In the genomic region with DNA sequence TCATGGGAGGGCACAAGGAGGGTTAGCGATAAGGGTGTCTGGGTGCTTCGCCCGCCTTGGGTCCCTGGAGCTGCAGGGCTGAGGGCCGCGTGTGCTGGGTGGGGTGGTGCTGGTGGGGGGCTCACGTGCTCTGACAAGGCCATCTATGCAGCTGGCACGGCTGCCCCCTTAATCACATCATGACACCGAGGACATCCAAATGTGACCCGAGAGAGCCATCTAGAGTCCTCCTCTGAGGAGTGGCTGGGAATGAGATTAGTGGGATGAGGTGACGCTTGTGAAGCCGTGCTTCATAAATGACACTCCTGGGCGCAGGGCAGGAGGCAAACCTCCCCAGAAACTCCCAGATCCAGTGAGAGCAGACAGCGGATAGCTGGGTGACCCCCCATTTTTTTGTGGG, we compare ENCODE assay signal across 22 cellular contexts. TPM values are rescaled to one million over a fixed set of nuclear protein-coding genes. Genes with fewer than 3 reads are reported as not detected.
DNase-seq lines count a peak whose midpoint lies in the region; ATAC-seq lines count a peak whose summit lies in the region.
"Had no signal": no experiment of that assay in that cellular context is flagged by ENCODE, and none has a peak within 500 bp of the region (broad histone marks: within the 10 kb centered on the region; RNA-seq: fewer than 3 reads in every experiment).

No MANE protein-coding gene starts in this region.

- intact Hi-C loops in activated CD4-positive, alpha-beta T cell treated with anti-CD3 and anti-CD28 coated beads for 36 hours (cut with DNase I, micrococcal nuclease), result no loop called here

- DNase-seq in NCI-H82 (lab: John Stamatoyannopoulos, UW) (peak; percentile 7), NCI-H82 treated with DMSO at 0.1 percent for 48 hours (lab: John Stamatoyannopoulos, UW; ENCODE audit: unreplicated experiment) (no peak), caudate nucleus (lab: John Stamatoyannopoulos, UW) (peak in 14 of 61 donors; percentile 3 to 45 (median 18)), medulla oblongata (ENCODE audit: extremely low spot score) (peak; percentile 40), NCI-H510A (lab: John Stamatoyannopoulos, UW) (no peak)
- DNase-seq in activated CD8-positive, alpha-beta memory T cell treated with anti-CD3 and anti-CD28 coated beads, Interleukin-2, amount 10 ng/mL, durations not matched to agents 7 days and 5 days, result no peak
- no peak for DNase-seq in activated CD4-positive, alpha-beta T cell treated with anti-CD3 and anti-CD28 coated beads for 36 hours
- DNase-seq: BE2C, H7, Kasumi-1, NCI-H1105, NCI-H1694, NCI-H345, NCI-H526 treated with DMSO at 0.1 percent for 48 hours, PC-3, SJCRH30 had no signal

- H3K9me3 Mint-ChIP-seq in activated CD8-positive, alpha-beta memory T cell treated with anti-CD3 and anti-CD28 coated beads, Interleukin-2, amount 10 ng/mL, durations not matched to agents 7 days and 5 days (ENCODE audit: low read depth), result no peaks in the 10 kb centered on the region
- H3K9me3 Mint-ChIP-seq in activated CD4-positive, alpha-beta T cell treated with anti-CD3 and anti-CD28 coated beads for 36 hours (ENCODE audit: low read depth), result no peaks in the 10 kb centered on the region
- H3K9me3 Mint-ChIP-seq: CD8-positive, alpha-beta T cell; IgD-negative memory B cell had no signal

- H3K4me1 Mint-ChIP-seq in activated CD8-positive, alpha-beta memory T cell treated with anti-CD3 and anti-CD28 coated beads, Interleukin-2, amount 10 ng/mL, durations not matched to agents 7 days and 5 days, result peaks cover 27% of the 10 kb centered on the region
- H3K4me1 Mint-ChIP-seq in activated CD4-positive, alpha-beta T cell treated with anti-CD3 and anti-CD28 coated beads for 36 hours, result peaks cover 57% of the 10 kb centered on the region

- no peak for ATAC-seq in activated CD8-positive, alpha-beta memory T cell treated with anti-CD3 and anti-CD28 coated beads, Interleukin-2, amount 10 ng/mL, durations not matched to agents 7 days and 5 days
- ATAC-seq in activated CD4-positive, alpha-beta T cell treated with anti-CD3 and anti-CD28 coated beads for 36 hours, result no peak
- ATAC-seq: CD8-positive, alpha-beta T cell; PC-3 had no signal

- no peak overlapping the region for H3K27ac Mint-ChIP-seq in activated CD8-positive, alpha-beta memory T cell treated with anti-CD3 and anti-CD28 coated beads, Interleukin-2, amount 10 ng/mL, durations not matched to agents 7 days and 5 days
- no peak overlapping the region for H3K27ac Mint-ChIP-seq in activated CD4-positive, alpha-beta T cell treated with anti-CD3 and anti-CD28 coated beads for 36 hours
- H3K27ac Mint-ChIP-seq: CD8-positive, alpha-beta T cell; IgD-negative memory B cell had no signal

- H3K36me3 Mint-ChIP-seq in activated CD8-positive, alpha-beta memory T cell treated with anti-CD3 and anti-CD28 coated beads, Interleukin-2, amount 10 ng/mL, durations not matched to agents 7 days and 5 days, result peaks cover 11% of the 10 kb centered on the region
- H3K36me3 Mint-ChIP-seq in activated CD4-positive, alpha-beta T cell treated with anti-CD3 and anti-CD28 coated beads for 36 hours (ENCODE audit: low read depth), result peaks cover 15% of the 10 kb centered on the region
- H3K36me3 Mint-ChIP-seq: IgD-negative memory B cell had no signal

- POLR2A ChIA-PET in activated CD4-positive, alpha-beta T cell treated with anti-CD3 and anti-CD28 coated beads for 36 hours (lab: Charles Lee), result no interaction called here

- H3K27ac ChIP-seq in caudate nucleus (ENCODE audit: low read depth, low read length) (peak overlapping the region; percentile 54), temporal lobe (ENCODE audit: low read depth, low read length) (peak overlapping the region; percentile 17)
- H3K27ac ChIP-seq: 22Rv1, RWPE1, SJCRH30 had no signal

- no peaks in the 10 kb centered on the region for H3K27me3 Mint-ChIP-seq in activated CD8-positive, alpha-beta memory T cell treated with anti-CD3 and anti-CD28 coated beads, Interleukin-2, amount 10 ng/mL, durations not matched to agents 7 days and 5 days
- no peaks in the 10 kb centered on the region for H3K27me3 Mint-ChIP-seq in activated CD4-positive, alpha-beta T cell treated with anti-CD3 and anti-CD28 coated beads for 36 hours
- H3K27me3 Mint-ChIP-seq: IgD-negative memory B cell had no signal

- no peak overlapping the region for H3K4me3 Mint-ChIP-seq in activated CD8-positive, alpha-beta memory T cell treated with anti-CD3 and anti-CD28 coated beads, Interleukin-2, amount 10 ng/mL, durations not matched to agents 7 days and 5 days
- H3K4me3 Mint-ChIP-seq in activated CD4-positive, alpha-beta T cell treated with anti-CD3 and anti-CD28 coated beads for 36 hours, result no peak overlapping the region
- H3K4me3 Mint-ChIP-seq: CD8-positive, alpha-beta T cell had no signal

- CTCF ChIA-PET in activated CD8-positive, alpha-beta memory T cell treated with anti-CD3 and anti-CD28 coated beads, Interleukin-2, amount 10 ng/mL, durations not matched to agents 7 days and 5 days (lab: Charles Lee), result no interaction called here
- CTCF ChIA-PET in activated CD4-positive, alpha-beta T cell treated with anti-CD3 and anti-CD28 coated beads for 36 hours (lab: Charles Lee), result no interaction called here

RNA-seq across cellular contexts. Expression of a gene that starts 6.5 kb away (rescaled TPM):
- total RNA-seq in temporal lobe, result 27.5 TPM
- total RNA-seq in activated CD8-positive, alpha-beta memory T cell treated with anti-CD3 and anti-CD28 coated beads, Interleukin-2, amount 10 ng/mL, durations not matched to agents 7 days and 5 days, result 10 to 100 TPM; 61.4 to 79.1 TPM
- 10 to 100 TPM; 40.8 to 50.7 TPM for total RNA-seq in activated CD4-positive, alpha-beta T cell treated with anti-CD3 and anti-CD28 coated beads for 36 hours

RNA-seq across cellular contexts. Expression of a gene that starts 12.1 kb away (rescaled TPM):
- 11.6 TPM for total RNA-seq in temporal lobe
- 10 to 100 TPM; 13.3 to 17.0 TPM for total RNA-seq in activated CD8-positive, alpha-beta memory T cell treated with anti-CD3 and anti-CD28 coated beads, Interleukin-2, amount 10 ng/mL, durations not matched to agents 7 days and 5 days
- total RNA-seq in activated CD4-positive, alpha-beta T cell treated with anti-CD3 and anti-CD28 coated beads for 36 hours, result 10 to 100 TPM in 1 of 2 experiments, 1 to 10 TPM in 1; 9.6 to 15.4 TPM

RNA-seq across cellular contexts. Expression of a gene that starts 26.4 kb away (rescaled TPM):
- total RNA-seq in temporal lobe, result not detected
- 1 to 10 TPM; 5.7 to 7.2 TPM for total RNA-seq in activated CD8-positive, alpha-beta memory T cell treated with anti-CD3 and anti-CD28 coated beads, Interleukin-2, amount 10 ng/mL, durations not matched to agents 7 days and 5 days
- total RNA-seq in activated CD4-positive, alpha-beta T cell treated with anti-CD3 and anti-CD28 coated beads for 36 hours, result 1 to 10 TPM; 1.4 to 2.5 TPM
- total RNA-seq: H7, HT1080, PC-3, SJCRH30 had no signal

RNA-seq across cellular contexts. Expression of a gene that starts 29.3 kb away (rescaled TPM):
- not detected for total RNA-seq in temporal lobe
- total RNA-seq in activated CD8-positive, alpha-beta memory T cell treated with anti-CD3 and anti-CD28 coated beads, Interleukin-2, amount 10 ng/mL, durations not matched to agents 7 days and 5 days, result not detected
- total RNA-seq in activated CD4-positive, alpha-beta T cell treated with anti-CD3 and anti-CD28 coated beads for 36 hours, result not detected
- total RNA-seq: CD8-positive, alpha-beta T cell; H7; HT1080; PC-3; SJCRH30 had no signal

RNA-seq across cellular contexts. Expression of a gene that starts 32.2 kb away (rescaled TPM):
- total RNA-seq in temporal lobe, result 0.25 TPM
- 1 to 10 TPM; 1.1 to 2.3 TPM for total RNA-seq in activated CD8-positive, alpha-beta memory T cell treated with anti-CD3 and anti-CD28 coated beads, Interleukin-2, amount 10 ng/mL, durations not matched to agents 7 days and 5 days
- total RNA-seq in activated CD4-positive, alpha-beta T cell treated with anti-CD3 and anti-CD28 coated beads for 36 hours, result under 1 TPM in 1 of 2 experiments, not detected in 1; 0.49 TPM
- total RNA-seq: HT1080, SJCRH30 had no signal

Comparison
In these comparisons a context has a peak if more than half of its experiments do, and no peak if none do; other contexts are left out.
1. DNase-seq: peak in NCI-H82 (single experiment) and medulla oblongata (single experiment); none in NCI-H82 treated with DMSO at 0.1 percent for 48 hours (single experiment), NCI-H510A (single experiment), activated CD8-positive, alpha-beta memory T cell treated with anti-CD3 and anti-CD28 coated beads, Interleukin-2, amount 10 ng/mL, durations not matched to agents 7 days and 5 days (single experiment) and activated CD4-positive, alpha-beta T cell treated with anti-CD3 and anti-CD28 coated beads for 36 hours (single experiment).